Comparison of ENCODE assay signal across 22 cellular contexts in genomic region chr6:130526466-130526865, GRCh38.
"Had no signal": no experiment of that assay in that cellular context is flagged by ENCODE, and none has a peak within 500 bp of the region (broad histone marks: within the 10 kb centered on the region; RNA-seq: fewer than 3 reads in every experiment).

No MANE protein-coding gene starts in this region.

- H3K36me3 Mint-ChIP-seq: natural killer cell, type B pancreatic cell had no signal

- H3K27ac ChIP-seq: brain microvascular endothelial cell had no signal

- DNase-seq: activated B cell treated with CpG ODN at 0.5 μM for 24 hours; activated CD4-positive, alpha-beta T cell treated with anti-CD3 and anti-CD28 coated beads, Interleukin-2, amount 10 ng/mL, durations not matched to agents 24 days and 14 days; activated CD8-positive, alpha-beta memory T cell treated with anti-CD3 and anti-CD28 coated beads, Interleukin-2, amount 50 U/mL, for 4 hours; activated CD8-positive, alpha-beta T cell treated with anti-CD3 and anti-CD28 coated beads, Interleukin-2, amount 10 ng/mL, durations not matched to agents 7 days and 5 days; activated gamma-delta T cell; activated T-cell treated with anti-CD3 and anti-CD28 coated beads, Interleukin-2, amount 50 U/mL, for 48 hours; anterior cingulate cortex; brain microvascular endothelial cell; cortex of kidney; effector CD8-positive, alpha-beta T cell; foreskin fibroblast; glutamatergic neuron; kidney glomerular epithelial cell; left ventricle myocardium superior; mesendoderm; natural killer cell; posterior cingulate gyrus; retina; stimulated activated CD4-positive, alpha-beta T cell treated with anti-CD3 and anti-CD28 coated beads, Interleukin-2, amount 100 ng/mL, for 48 hours; stimulated activated naive CD4-positive, alpha-beta T cell treated with Interleukin-2 at 50 U/mL for 16 hours had no signal

- H3K4me3 Mint-ChIP-seq: activated B cell treated with CpG ODN at 0.5 μM for 24 hours; activated CD4-positive, alpha-beta T cell treated with anti-CD3 and anti-CD28 coated beads, Interleukin-2, amount 10 ng/mL, durations not matched to agents 24 days and 14 days; activated CD8-positive, alpha-beta T cell treated with anti-CD3 and anti-CD28 coated beads, Interleukin-2, amount 10 ng/mL, durations not matched to agents 7 days and 5 days; natural killer cell; type B pancreatic cell had no signal

- ATAC-seq: activated CD8-positive, alpha-beta T cell treated with anti-CD3 and anti-CD28 coated beads, Interleukin-2, amount 10 ng/mL, durations not matched to agents 7 days and 5 days; activated naive CD4-positive, alpha-beta T cell treated with anti-CD3 and anti-CD28 coated beads, Interleukin-2, amount 50 U/mL, for 72 hours; left ventricle myocardium superior had no signal

- H3K27ac Mint-ChIP-seq: activated B cell treated with CpG ODN at 0.5 μM for 24 hours; activated CD4-positive, alpha-beta T cell treated with anti-CD3 and anti-CD28 coated beads, Interleukin-2, amount 10 ng/mL, durations not matched to agents 24 days and 14 days; activated CD8-positive, alpha-beta T cell treated with anti-CD3 and anti-CD28 coated beads, Interleukin-2, amount 10 ng/mL, durations not matched to agents 7 days and 5 days; activated naive CD4-positive, alpha-beta T cell treated with anti-CD3 and anti-CD28 coated beads, Interleukin-2, amount 50 U/mL, for 72 hours; natural killer cell; type B pancreatic cell had no signal

- H3K36me3 ChIP-seq: brain microvascular endothelial cell had no signal

- H3K27me3 Mint-ChIP-seq: activated B cell treated with CpG ODN at 0.5 μM for 24 hours; activated CD4-positive, alpha-beta T cell treated with anti-CD3 and anti-CD28 coated beads, Interleukin-2, amount 10 ng/mL, durations not matched to agents 24 days and 14 days; type B pancreatic cell had no signal

- H3K9me3 Mint-ChIP-seq: activated B cell treated with CpG ODN at 0.5 μM for 24 hours, natural killer cell, type B pancreatic cell had no signal

- H3K27me3 ChIP-seq: brain microvascular endothelial cell had no signal
